In genomic region chr6:79712144-79712543, GRCh38 we compare ENCODE assay signal across 23 cellular contexts.
DNase-seq lines count a peak whose midpoint lies in the region; ATAC-seq and TF ChIP-seq lines count a peak whose summit lies in the region.
"Had no signal": no experiment of that assay in that cellular context is flagged by ENCODE, and none has a peak within 500 bp of the region (broad histone marks: within the 10 kb centered on the region; RNA-seq: fewer than 3 reads in every experiment).

No MANE protein-coding gene starts in this region.

- TF ChIP-seq CTCF in Caco-2 (IDR thresholded peaks at IDR 0.05; ENCODE audit: insufficient read depth in 1 of 2, low read depth in 1 of 2, low read length in 1 of 2, severe bottlenecking in 1 of 2, unreplicated experiment in 1 of 2) (no peak), Panc1 (IDR thresholded peaks at IDR 0.05) (no peak), nephron (IDR thresholded peaks at IDR 0.05; ENCODE audit: unreplicated experiment in 3 of 3) (no peak)

- no peak overlapping the region for H3K4me3 Mint-ChIP-seq in Caco-2 (ENCODE audit: unreplicated experiment)
- no peak overlapping the region for H3K4me3 Mint-ChIP-seq in nephron
- H3K4me3 Mint-ChIP-seq: CD14-positive monocyte; CD4-positive, alpha-beta memory T cell; IgD-negative memory B cell had no signal

- H3K27ac ChIP-seq in Panc1 (ENCODE audit: low read length): peak overlapping the region; percentile 0; the same call in 1 of the 2 replicates
- H3K27ac ChIP-seq: 22Rv1, A549, BLaER1, GM23248 had no signal

- H3K36me3 Mint-ChIP-seq in Caco-2 (ENCODE audit: insufficient read depth, unreplicated experiment): peaks cover 20% of the 10 kb centered on the region
- H3K36me3 Mint-ChIP-seq in nephron (ENCODE audit: low read depth): no peaks in the 10 kb centered on the region
- H3K36me3 Mint-ChIP-seq: CD14-positive monocyte; CD4-positive, alpha-beta memory T cell; IgD-negative memory B cell had no signal

- BruUV-seq in Caco-2 (replicated peaks; lab: Mats Ljungman, UMichigan) (no TSS peak), Panc1 (replicated peaks; lab: Mats Ljungman, UMichigan) (no TSS peak)

- peaks cover 29% of the 10 kb centered on the region for H3K4me1 Mint-ChIP-seq in Caco-2 (ENCODE audit: low read depth, unreplicated experiment)
- H3K4me1 Mint-ChIP-seq in nephron: peaks cover 11% of the 10 kb centered on the region
- H3K4me1 Mint-ChIP-seq: CD14-positive monocyte; CD4-positive, alpha-beta memory T cell; IgD-negative memory B cell had no signal

- H3K4me1 ChIP-seq in Caco-2 (peaks cover 17% of the 10 kb centered on the region), Panc1 (ENCODE audit: control insufficient read depth, insufficient read depth, low read length) (no peaks in the 10 kb centered on the region)
- H3K4me1 ChIP-seq: A549, BLaER1, HAP-1 had no signal

- POLR2A ChIA-PET in Caco-2 (lab: Charles Lee): interaction anchor here (0.6 kb wide), 1 partner anchor 495 kb away, joined by 3 read pairs; no protein-coding TSS in a partner anchor
- POLR2A ChIA-PET in Panc1 (lab: Charles Lee): no interaction called here

- CTCF ChIA-PET in Caco-2 (lab: Charles Lee) (no interaction called here), Panc1 (lab: Charles Lee) (no interaction called here)

- intact Hi-C loops in Caco-2 (cut with micrococcal nuclease; ENCODE audit: unreplicated experiment) (loop anchor here (2.0 to 10.0 kb wide), 5 partner anchors 65 to 507 kb away; partner anchors contain the start of gene SH3BGRL2), Panc1 (cut with micrococcal nuclease; ENCODE audit: unreplicated experiment) (loop anchor here (5.0 kb wide), 1 partner anchor 140 kb away; no protein-coding TSS in a partner anchor)

- no peaks in the 10 kb centered on the region for H3K27me3 ChIP-seq in Caco-2 (replicated peaks; ENCODE audit: control insufficient read depth, insufficient read depth, low read length)
- no peaks in the 10 kb centered on the region for H3K27me3 ChIP-seq in Panc1 (ENCODE audit: control insufficient read depth, insufficient read depth, low read length)
- H3K27me3 ChIP-seq: BLaER1 had no signal

- H3K9me3 Mint-ChIP-seq in Caco-2 (ENCODE audit: unreplicated experiment): no peaks in the 10 kb centered on the region
- H3K9me3 Mint-ChIP-seq in nephron: no peaks in the 10 kb centered on the region
- H3K9me3 Mint-ChIP-seq: CD14-positive monocyte, IgD-negative memory B cell had no signal

- H3K4me3 ChIP-seq in Caco-2 (ENCODE audit: low read depth, low read length) (no peak overlapping the region), Panc1 (ENCODE audit: low read depth in 2 of 2, low read length in 2 of 2) (no peak overlapping the region)
- H3K4me3 ChIP-seq: A549, BLaER1, GM12878, GM23248, HAP-1 had no signal

- H3K36me3 ChIP-seq in Caco-2 (ENCODE audit: control insufficient read depth, insufficient read depth, low read length) (no peaks in the 10 kb centered on the region; the same call in 1 of the 2 replicates), Panc1 (ENCODE audit: control insufficient read depth, insufficient read depth, low read length) (no peaks in the 10 kb centered on the region)
- H3K36me3 ChIP-seq: BLaER1, HAP-1 had no signal

- ATAC-seq in Panc1: no peak
- no peak for ATAC-seq in HG03378 (IDR thresholded peaks at IDR 0.05; ENCODE audit: unreplicated experiment)
- no peak for ATAC-seq in HG03432 (IDR thresholded peaks at IDR 0.05; ENCODE audit: unreplicated experiment)
- ATAC-seq: A549, GM12878, HepG2 had no signal

- DNase-seq in Caco-2 (no peak), Panc1 (ENCODE audit: low read depth, low spot score) (no peak), superior temporal gyrus (ENCODE audit: extremely low spot score) (peak; percentile 51), NCI-H146 treated with DMSO at 0.1 percent for 48 hours (lab: John Stamatoyannopoulos, UW; ENCODE audit: unreplicated experiment) (no peak)
- DNase-seq: AML-193; Calu3; CD4-positive, alpha-beta memory T cell; DMS 273 treated with DMSO at 0.1 percent for 48 hours; DMS53; DND-41; EL; GM23248 had no signal

- in situ Hi-C loops in Panc1 (cut with HindIII; ENCODE audit: low pct_unique_long_range_greater_than_20kb, low sequenced_read_pairs): no loop called here

- peak overlapping the region; percentile 18 for H3K27ac Mint-ChIP-seq in Caco-2 (ENCODE audit: unreplicated experiment)
- H3K27ac Mint-ChIP-seq in nephron: peak overlapping the region; percentile 1 to 27 (median 12)
- H3K27ac Mint-ChIP-seq: CD14-positive monocyte; CD4-positive, alpha-beta memory T cell; IgD-negative memory B cell had no signal

- H3K27me3 Mint-ChIP-seq in Caco-2 (ENCODE audit: insufficient read depth, unreplicated experiment) (no peaks in the 10 kb centered on the region), nephron (ENCODE audit: low read depth) (no peaks in the 10 kb centered on the region)

- H3K9me3 ChIP-seq in Caco-2 (no peaks in the 10 kb centered on the region), Panc1 (ENCODE audit: control insufficient read depth, insufficient read depth, low read depth, low read length) (no peaks in the 10 kb centered on the region)
- H3K9me3 ChIP-seq: A549, BLaER1, HAP-1 had no signal
